Comparison of ENCODE assay signal across 14 cellular contexts in genomic region chr1:32111040-32111628, GRCh38. TPM values are rescaled to one million over a fixed set of nuclear protein-coding genes. Genes with fewer than 3 reads are reported as not detected.
DNase-seq lines count a peak whose midpoint lies in the region; ATAC-seq and TF ChIP-seq lines count a peak whose summit lies in the region.
"Had no signal": no experiment of that assay in that cellular context is flagged by ENCODE, and none has a peak within 500 bp of the region (broad histone marks: within the 10 kb centered on the region; RNA-seq: fewer than 3 reads in every experiment).

No MANE protein-coding gene starts in this region.

- H3K27me3 Mint-ChIP-seq in activated naive CD4-positive, alpha-beta T cell treated with anti-CD3 and anti-CD28 coated beads for 36 hours (ENCODE audit: low read depth): no peaks in the 10 kb centered on the region
- peaks cover 3% of the 10 kb centered on the region for H3K27me3 Mint-ChIP-seq in brain

- H3F3A ChIP-seq in Loucy (ENCODE audit: low read depth): no peaks in the 10 kb centered on the region

- peak overlapping the region; percentile 7 for H3K27ac Mint-ChIP-seq in activated naive CD4-positive, alpha-beta T cell treated with anti-CD3 and anti-CD28 coated beads for 36 hours
- peak overlapping the region in 3 of 5 experiments; percentile 41 to 85 (median 54) for H3K27ac Mint-ChIP-seq in brain
- H3K27ac Mint-ChIP-seq in stimulated activated effector memory CD8-positive, alpha-beta T cell treated with anti-CD3 and anti-CD28 coated beads, Interleukin-12 subunit alpha, Interleukin-12 subunit beta, amount 100 ng/mL, for 72 hours: peak overlapping the region; percentile 97

- H2AFZ ChIP-seq in Loucy (ENCODE audit: low read length): no peak overlapping the region

- TF ChIP-seq CTCF in Loucy (conservative IDR thresholded peaks at IDR 0.05; ENCODE audit: low read length) (no peak), brain (conservative IDR thresholded peaks at IDR 0.05) (no peak)

- no peaks in the 10 kb centered on the region for H3K27me3 ChIP-seq in Loucy (ENCODE audit: insufficient read depth, low read length, poor library complexity, severe bottlenecking)

- H3K36me3 ChIP-seq in Loucy (ENCODE audit: insufficient read depth, low read length): no peaks in the 10 kb centered on the region

- H3K4me1 ChIP-seq in Loucy (ENCODE audit: insufficient read depth, low read length, poor library complexity, severe bottlenecking): peaks cover 24% of the 10 kb centered on the region

- ATAC-seq in stimulated activated effector memory CD8-positive, alpha-beta T cell treated with anti-CD3 and anti-CD28 coated beads, Interleukin-12 subunit alpha, Interleukin-12 subunit beta, amount 100 ng/mL, for 72 hours: no peak
- no peak for ATAC-seq in GM19395 (IDR thresholded peaks at IDR 0.05; ENCODE audit: unreplicated experiment)

- DNase-seq in activated naive CD4-positive, alpha-beta T cell treated with anti-CD3 and anti-CD28 coated beads for 36 hours: no peak
- no peak for DNase-seq in activated naive CD4-positive, alpha-beta T cell (lab: John Stamatoyannopoulos, UW)
- no peak for DNase-seq in stimulated activated effector memory CD8-positive, alpha-beta T cell treated with anti-CD3 and anti-CD28 coated beads, Interleukin-12 subunit alpha, Interleukin-12 subunit beta, amount 100 ng/mL, for 72 hours (ENCODE audit: low spot score in 2 of 2)
- DNase-seq in epidermal melanocyte (ENCODE audit: insufficient read length, low spot score): no peak
- no peak for DNase-seq in activated gamma-delta T cell treated with Interleukin-2 at 50 U/mL for 16 hours
- DNase-seq: activated CD4-positive, alpha-beta T cell treated with anti-CD3 and anti-CD28 coated beads for 48 hours; effector CD8-positive, alpha-beta T cell; MV-4-11; NCI-H2081; RPMI8226; stimulated activated CD4-positive, alpha-beta T cell treated with anti-CD3 and anti-CD28 coated beads, Interleukin-1b, Interleukin-23, amount 100 ng/mL, for 48 hours had no signal

- intact Hi-C loops in activated naive CD4-positive, alpha-beta T cell treated with anti-CD3 and anti-CD28 coated beads for 36 hours (cut with micrococcal nuclease): no loop called here

- peaks cover 80% of the 10 kb centered on the region for H3K79me2 ChIP-seq in Loucy (ENCODE audit: insufficient read depth, low read length)

- no peaks in the 10 kb centered on the region for H3K9me3 Mint-ChIP-seq in activated naive CD4-positive, alpha-beta T cell treated with anti-CD3 and anti-CD28 coated beads for 36 hours
- no peaks in the 10 kb centered on the region for H3K9me3 Mint-ChIP-seq in brain
- H3K9me3 Mint-ChIP-seq in stimulated activated effector memory CD8-positive, alpha-beta T cell treated with anti-CD3 and anti-CD28 coated beads, Interleukin-12 subunit alpha, Interleukin-12 subunit beta, amount 100 ng/mL, for 72 hours: no peaks in the 10 kb centered on the region

- peaks cover 58% of the 10 kb centered on the region for H3K4me1 Mint-ChIP-seq in activated naive CD4-positive, alpha-beta T cell treated with anti-CD3 and anti-CD28 coated beads for 36 hours (ENCODE audit: low read depth)
- peaks cover 38% of the 10 kb centered on the region for H3K4me1 Mint-ChIP-seq in brain
- H3K4me1 Mint-ChIP-seq in stimulated activated effector memory CD8-positive, alpha-beta T cell treated with anti-CD3 and anti-CD28 coated beads, Interleukin-12 subunit alpha, Interleukin-12 subunit beta, amount 100 ng/mL, for 72 hours: peaks cover 52% of the 10 kb centered on the region

- H3K4me3 Mint-ChIP-seq in activated naive CD4-positive, alpha-beta T cell treated with anti-CD3 and anti-CD28 coated beads for 36 hours: no peak overlapping the region
- H3K4me3 Mint-ChIP-seq in brain: peak overlapping the region; percentile 44 to 83 (median 50)
- no peak overlapping the region for H3K4me3 Mint-ChIP-seq in stimulated activated effector memory CD8-positive, alpha-beta T cell treated with anti-CD3 and anti-CD28 coated beads, Interleukin-12 subunit alpha, Interleukin-12 subunit beta, amount 100 ng/mL, for 72 hours

- H3K9ac ChIP-seq in Loucy (ENCODE audit: low read depth, low read length, poor library complexity, severe bottlenecking): peak overlapping the region; percentile 12

- H3K36me3 Mint-ChIP-seq in activated naive CD4-positive, alpha-beta T cell treated with anti-CD3 and anti-CD28 coated beads for 36 hours (ENCODE audit: low read depth): peaks cover 4% of the 10 kb centered on the region
- H3K36me3 Mint-ChIP-seq in brain: peaks cover 17% of the 10 kb centered on the region
- peaks cover 26% of the 10 kb centered on the region for H3K36me3 Mint-ChIP-seq in stimulated activated effector memory CD8-positive, alpha-beta T cell treated with anti-CD3 and anti-CD28 coated beads, Interleukin-12 subunit alpha, Interleukin-12 subunit beta, amount 100 ng/mL, for 72 hours

- H3K4me3 ChIP-seq in Loucy (ENCODE audit: low read length, poor library complexity, severe bottlenecking): no peak overlapping the region

- H3K9me2 ChIP-seq in Loucy (replicated peaks; ENCODE audit: low read depth, low read length): no peaks in the 10 kb centered on the region

- peaks cover 53% of the 10 kb centered on the region for H4K20me1 ChIP-seq in Loucy (ENCODE audit: insufficient read depth, low read length, poor library complexity, severe bottlenecking)

- CTCF ChIA-PET in activated naive CD4-positive, alpha-beta T cell treated with anti-CD3 and anti-CD28 coated beads for 36 hours (lab: Charles Lee): interaction anchor here (0.6 to 1.6 kb wide), 8 partner anchors 10 to 396 kb away, joined by 3 to 6 read pairs (median 3); no protein-coding TSS in a partner anchor

- peak overlapping the region; percentile 39 for H3K4me2 ChIP-seq in Loucy (ENCODE audit: low read depth, low read length, poor library complexity, severe bottlenecking)

- no peaks in the 10 kb centered on the region for H3K9me3 ChIP-seq in Loucy (ENCODE audit: insufficient read depth, low read depth, low read length)

RNA-seq across cellular contexts. Expression of gene KPNA6, which starts 3.3 kb away (rescaled TPM):
- total RNA-seq in activated naive CD4-positive, alpha-beta T cell treated with anti-CD3 and anti-CD28 coated beads for 36 hours: 10 to 100 TPM; 74.5 to 75.0 TPM
- polyA plus RNA-seq in brain (ENCODE audit: insufficient read depth, low read depth, low replicate concordance): 21.4 TPM

RNA-seq across cellular contexts. Expression of gene TMEM39B, which starts 38.4 kb away (rescaled TPM):
- 10 to 100 TPM; 17.2 to 17.6 TPM for total RNA-seq in activated naive CD4-positive, alpha-beta T cell treated with anti-CD3 and anti-CD28 coated beads for 36 hours
- 29.0 TPM for polyA plus RNA-seq in brain (ENCODE audit: insufficient read depth, low read depth, low replicate concordance)

Comparison
In these comparisons a context has a peak if more than half of its experiments do, and no peak if none do; other contexts are left out.
1. H3K27ac Mint-ChIP-seq: peak in every context shown above with its lines; median percentile 97 in stimulated activated effector memory CD8-positive, alpha-beta T cell treated with anti-CD3 and anti-CD28 coated beads, Interleukin-12 subunit alpha, Interleukin-12 subunit beta, amount 100 ng/mL, for 72 hours; 54 in brain; 7 in activated naive CD4-positive, alpha-beta T cell treated with anti-CD3 and anti-CD28 coated beads for 36 hours.
2. H3K4me3 Mint-ChIP-seq: peak in brain (5 of 5); none in activated naive CD4-positive, alpha-beta T cell treated with anti-CD3 and anti-CD28 coated beads for 36 hours (single experiment) and stimulated activated effector memory CD8-positive, alpha-beta T cell treated with anti-CD3 and anti-CD28 coated beads, Interleukin-12 subunit alpha, Interleukin-12 subunit beta, amount 100 ng/mL, for 72 hours (single experiment).